In genomic region chr7:1663857-1664651, GRCh38 we compare ENCODE assay signal across 10 cellular contexts. TPM values are rescaled to one million over a fixed set of nuclear protein-coding genes. Genes with fewer than 3 reads are reported as not detected.
DNase-seq lines count a peak whose midpoint lies in the region; ATAC-seq and TF ChIP-seq lines count a peak whose summit lies in the region.
"Had no signal": no experiment of that assay in that cellular context is flagged by ENCODE, and none has a peak within 500 bp of the region (broad histone marks: within the 10 kb centered on the region; RNA-seq: fewer than 3 reads in every experiment).

No MANE protein-coding gene starts in this region.

- H3K36me3 ChIP-seq in mucosa of descending colon (ENCODE audit: low read depth) (no peaks in the 10 kb centered on the region), gastroesophageal sphincter (no peaks in the 10 kb centered on the region)

- H3K36me3 Mint-ChIP-seq in effector memory CD8-positive, alpha-beta T cell (ENCODE audit: insufficient read depth), result no peaks in the 10 kb centered on the region

- TF ChIP-seq POLR2A in gastroesophageal sphincter (IDR thresholded peaks at IDR 0.05), result no peak

- DNase-seq in activated effector memory CD4-positive, alpha-beta T cell treated with anti-CD3 and anti-CD28 coated beads, Interleukin-2, amount 50 U/mL, for 16 hours, result peak; percentile 60
- DNase-seq in activated effector memory CD4-positive, alpha-beta T cell treated with Interleukin-2 at 50 U/mL for 16 hours, result no peak
- no peak for DNase-seq in effector memory CD8-positive, alpha-beta T cell
- DNase-seq in mucosa of descending colon (peak in 2 of 3 donors; percentile 24 to 34), ureter (ENCODE audit: low spot score) (peak; percentile 33)
- DNase-seq in stimulated activated CD4-positive, alpha-beta T cell treated with anti-CD3 and anti-CD28 coated beads, Interleukin-1b, Interleukin-23, amount 100 ng/mL, for 48 hours, result no peak
- DNase-seq: cerebellar nuclear complex had no signal

- peaks cover 36 to 63% of the 10 kb centered on the region in 2 donors for H3K27me3 Mint-ChIP-seq in effector memory CD8-positive, alpha-beta T cell

- no peaks in the 10 kb centered on the region for H3K9me3 Mint-ChIP-seq in effector memory CD8-positive, alpha-beta T cell

- H3K4me3 Mint-ChIP-seq in effector memory CD8-positive, alpha-beta T cell, result peak overlapping the region; percentile 51 to 69

- TF ChIP-seq CTCF in mucosa of descending colon (IDR thresholded peaks at IDR 0.05) (no peak), gastroesophageal sphincter (IDR thresholded peaks at IDR 0.05) (no peak)

- no peak for TF ChIP-seq EP300 in gastroesophageal sphincter (IDR thresholded peaks at IDR 0.05)

- H3K27ac ChIP-seq in gastroesophageal sphincter, result peak overlapping the region in 1 of 4 donors; percentile 68
- H3K27ac ChIP-seq: VCaP had no signal

- H3K4me1 Mint-ChIP-seq in effector memory CD8-positive, alpha-beta T cell (ENCODE audit: low read depth in 2 of 2), result peaks cover 9 to 11% of the 10 kb centered on the region in 2 donors

- H3K4me1 ChIP-seq in mucosa of descending colon (ENCODE audit: low read depth) (peaks cover 23% of the 10 kb centered on the region), gastroesophageal sphincter (peaks cover 0 to 47% (median 35%) of the 10 kb centered on the region in 3 donors)

- peak overlapping the region in 1 of 2 donors; percentile 82 for H3K27ac Mint-ChIP-seq in effector memory CD8-positive, alpha-beta T cell

- WGBS in gastroesophageal sphincter (ENCODE audit: low coverage in 1 of 2), 2 donors, result 10 to 14% methylated on average over 6 to 7 of the region's 56 CpGs

- ATAC-seq in effector memory CD8-positive, alpha-beta T cell (replicated peaks), result no peak
- ATAC-seq in mucosa of descending colon (no peak), HG02763 (IDR thresholded peaks at IDR 0.05; ENCODE audit: unreplicated experiment) (no peak), gastroesophageal sphincter (no peak)

- H3K27me3 ChIP-seq in gastroesophageal sphincter, result peaks cover 94% of the 10 kb centered on the region

- H3K9me3 ChIP-seq in mucosa of descending colon, result no peaks in the 10 kb centered on the region
- no peaks in the 10 kb centered on the region for H3K9me3 ChIP-seq in gastroesophageal sphincter

- H3K4me3 ChIP-seq in mucosa of descending colon (no peak overlapping the region), gastroesophageal sphincter (peak overlapping the region in 1 of 2 donors; percentile 63)

- intact Hi-C loops in mucosa of descending colon (cut with DNase I, micrococcal nuclease), result no loop called here

RNA-seq across cellular contexts. Expression of gene ELFN1, which starts 6.0 kb away (rescaled TPM):
- total RNA-seq in mucosa of descending colon (under 1 TPM; 0.26 to 0.44 (median 0.41) TPM), ureter (1.7 TPM), gastroesophageal sphincter (1 to 10 TPM in 2 of 4 donors, under 1 TPM in 2; 0.42 to 3.7 (median 1.3) TPM)

Comparison
In these comparisons a context has a peak if more than half of its experiments do, and no peak if none do; other contexts are left out.
1. DNase-seq: peak in activated effector memory CD4-positive, alpha-beta T cell treated with anti-CD3 and anti-CD28 coated beads, Interleukin-2, amount 50 U/mL, for 16 hours (single experiment), mucosa of descending colon (2 of 3) and ureter (single experiment); none in activated effector memory CD4-positive, alpha-beta T cell treated with Interleukin-2 at 50 U/mL for 16 hours (single experiment), effector memory CD8-positive, alpha-beta T cell (0 of 3) and stimulated activated CD4-positive, alpha-beta T cell treated with anti-CD3 and anti-CD28 coated beads, Interleukin-1b, Interleukin-23, amount 100 ng/mL, for 48 hours (single experiment).